Comparison of ENCODE assay signal across 10 cellular contexts in the genomic region with DNA sequence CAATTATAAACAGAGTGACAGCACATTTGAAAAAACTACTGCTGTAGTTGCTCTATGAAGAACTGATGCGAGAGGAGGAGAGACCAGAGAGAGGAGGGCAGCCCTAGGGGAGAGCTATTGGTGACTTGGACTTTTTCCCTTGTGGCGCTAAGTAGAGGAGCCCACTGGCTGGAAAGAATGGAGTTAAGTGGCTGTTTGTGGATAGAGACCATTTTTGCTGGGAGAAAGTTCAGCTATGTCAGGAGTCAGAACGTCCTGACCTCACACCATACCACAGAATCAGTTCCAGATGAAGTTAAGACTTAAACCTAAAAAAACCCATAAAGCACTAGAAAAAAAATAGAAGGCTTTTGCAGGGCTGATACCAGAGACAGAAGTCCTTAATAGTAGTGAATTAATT. TPM values are rescaled to one million over a fixed set of nuclear protein-coding genes. Genes with fewer than 3 reads are reported as not detected.
DNase-seq lines count a peak whose midpoint lies in the region; ATAC-seq, FAIRE-seq and TF ChIP-seq lines count a peak whose summit lies in the region.
"Had no signal": no experiment of that assay in that cellular context is flagged by ENCODE, and none has a peak within 500 bp of the region (broad histone marks: within the 10 kb centered on the region; RNA-seq: fewer than 3 reads in every experiment).

No MANE protein-coding gene starts in this region.

- no peaks in the 10 kb centered on the region for H3K9me3 Mint-ChIP-seq in memory B cell

- H3K36me3 ChIP-seq in HEK293 (ENCODE audit: control insufficient read depth in 2 of 2, insufficient read depth in 1 of 2, low read length in 2 of 2) (peaks cover 15 to 45% of the 10 kb centered on the region in 2 experiments), GM12878 (ENCODE audit: control insufficient read depth in 2 of 2, insufficient read depth in 2 of 2, low read length in 1 of 2) (peaks cover 0 to 9% of the 10 kb centered on the region in 2 experiments; a peak in 3 of 4 replicates)

- H3K4me3 ChIP-seq in A549 (peak overlapping the region; percentile 70), HEK293 (ENCODE audit: low read depth, low read length) (peak overlapping the region; percentile 46), GM12878 (peak overlapping the region; percentile 91)

- peaks cover 12% of the 10 kb centered on the region for H3K36me3 Mint-ChIP-seq in memory B cell

- SMC1A ChIA-PET in GM12878 (lab: Charles Lee; ENCODE audit: uncharacterized antibody, unreplicated experiment): interaction anchor here (0.7 to 3.5 kb wide), 12 partner anchors 9 to 385 kb away, joined by 3 to 24 read pairs (median 4); a partner anchor contains a TSS

- RAD21 ChIA-PET in GM12878 (lab: Charles Lee; ENCODE audit: unreplicated experiment): interaction anchor here (0.7 to 2.2 kb wide), 5 partner anchors 45 to 75 kb away, joined by 3 to 11 read pairs (median 5); a partner anchor contains a TSS

- in situ Hi-C loops in GM12878 (cut with MboI): no loop called here

- no peak for TF ChIP-seq POLR2A in A549 (IDR thresholded peaks at IDR 0.05; ENCODE audit: low read length)
- no peak for TF ChIP-seq POLR2A in GM12878 (IDR thresholded peaks at IDR 0.05; ENCODE audit: low read depth, low read length)

- BruUV-seq in GM12878 (replicated peaks; lab: Mats Ljungman, UMichigan): TSS peak; percentile 64

- peak overlapping the region; percentile 49 for H3K27ac Mint-ChIP-seq in memory B cell

- H4K20me1 ChIP-seq in GM12878 (ENCODE audit: control insufficient read depth, insufficient read depth): peaks cover 6% of the 10 kb centered on the region; the same call in 1 of the 2 replicates

- CTCF ChIA-PET in A549 (lab: Yijun Ruan, JAX): interaction anchor here (0.7 to 4.9 kb wide), 9 partner anchors 10 to 420 kb away, joined by 3 to 41 read pairs (median 5); a partner anchor contains a TSS
- CTCF ChIA-PET in HEK293 (lab: Yijun Ruan, JAX): interaction anchor here (0.6 to 2.9 kb wide), 6 partner anchors 29 to 137 kb away, joined by 3 to 13 read pairs (median 7); a partner anchor contains a TSS
- CTCF ChIA-PET in GM12878 (lab: Yijun Ruan, JAX): interaction anchor here (0.7 to 4.7 kb wide), 14 partner anchors 10 to 204 kb away, joined by 3 to 28 read pairs (median 4); a partner anchor contains a TSS

- no peak for FAIRE-seq in A549 (lab: Jason Lieb, UNC)
- FAIRE-seq in GM12878 (lab: Jason Lieb, UNC): no peak
- no peak for FAIRE-seq in D721Med (lab: Jason Lieb, UNC)

- H3K9me3 ChIP-seq in A549 (no peaks in the 10 kb centered on the region), HEK293 (ENCODE audit: control insufficient read depth, insufficient read depth, low read depth, low read length) (no peaks in the 10 kb centered on the region), GM12878 (replicated peaks; ENCODE audit: control insufficient read depth, insufficient read depth, low read length) (no peaks in the 10 kb centered on the region)

- H3K27me3 ChIP-seq in GM12878 (replicated peaks in 1 of 2; ENCODE audit: control insufficient read depth in 2 of 2, insufficient read depth in 2 of 2, low read length in 1 of 2): no peaks in the 10 kb centered on the region

- H3K9ac ChIP-seq in GM12878 (ENCODE audit: control insufficient read depth, insufficient read depth, low read length): peak overlapping the region; percentile 11; the same call in 1 of the 2 replicates

- no peak for TF ChIP-seq EP300 in A549 (IDR thresholded peaks at IDR 0.05)
- no peak for TF ChIP-seq EP300 in GM12878 (IDR thresholded peaks at IDR 0.05; ENCODE audit: borderline replicate concordance in 1 of 2, control insufficient read depth in 1 of 2, low read depth in 2 of 2, low read length in 2 of 2)

- intact Hi-C loops in GM12878 (cut with micrococcal nuclease; ENCODE audit: unreplicated experiment): loop anchor here (2.0 to 10.0 kb wide), 2 partner anchors 75 to 199 kb away; a partner anchor contains a TSS

- no peak for DNase-seq in A549 (ENCODE audit: low read depth in 1 of 2, low spot score in 1 of 2)
- DNase-seq in GM12878 (ENCODE audit: low read depth, low spot score): no peak
- no peak for DNase-seq in memory B cell (ENCODE audit: low spot score in 2 of 2)
- DNase-seq in D721Med (ENCODE audit: insufficient read length, low spot score): no peak
- DNase-seq in stimulated activated CD4-positive, alpha-beta T cell treated with anti-CD3 and anti-CD28 coated beads, Interleukin-12 subunit alpha, Interleukin-12 subunit beta, amount 100 ng/mL, for 4 hours: no peak
- no peak for DNase-seq in foreskin melanocyte
- DNase-seq: cerebellar nuclear complex, KG1 had no signal

- H3K27ac ChIP-seq in A549: peak overlapping the region; percentile 71 to 91; a peak in 3 of 6 replicates
- H3K27ac ChIP-seq in HEK293 (ENCODE audit: extremely low read depth, low read depth, low read length): no peak overlapping the region
- no peak overlapping the region for H3K27ac ChIP-seq in GM12878 (ENCODE audit: control insufficient read depth, insufficient read depth)

- TF ChIP-seq CTCF in A549 (IDR thresholded peaks at IDR 0.05) (no peak), HEK293 (tag by site-specific recombination; IDR thresholded peaks at IDR 0.05) (no peak), GM12878 (IDR thresholded peaks at IDR 0.05 in 2 of 3, conservative IDR thresholded peaks at IDR 0.05 in 1 of 3; ENCODE audit: control insufficient read depth in 2 of 3, extremely low read depth in 1 of 3, insufficient read depth in 1 of 3, low read depth in 3 of 3, low read length in 3 of 3) (no peak), D721Med (IDR thresholded peaks at IDR 0.05; ENCODE audit: insufficient read depth, missing control alignments) (no peak)

- TF ChIP-seq RAD21 in A549 (conservative IDR thresholded peaks at IDR 0.05 in 1 of 2, IDR thresholded peaks at IDR 0.05 in 1 of 2) (no peak), GM12878 (IDR thresholded peaks at IDR 0.05; ENCODE audit: insufficient read depth, low read depth, low read length) (no peak)

- peaks cover 66% of the 10 kb centered on the region for H3K79me2 ChIP-seq in GM12878 (ENCODE audit: control insufficient read depth, insufficient read depth, low read length)

- peak overlapping the region; percentile 72 for H3K4me3 Mint-ChIP-seq in memory B cell

- H2AFZ ChIP-seq in GM12878 (ENCODE audit: control insufficient read depth, low read depth, low read length): no peak overlapping the region

- H3K27me3 Mint-ChIP-seq in memory B cell: no peaks in the 10 kb centered on the region

- H3K4me2 ChIP-seq in A549 (peak overlapping the region; percentile 80), GM12878 (ENCODE audit: control insufficient read depth, insufficient read depth) (peak overlapping the region; percentile 91)

- ATAC-seq in A549 (no peak), GM12878 (no peak), memory B cell (ENCODE audit: low read depth) (no peak), GM21786 (IDR thresholded peaks at IDR 0.05; ENCODE audit: unreplicated experiment) (no peak)

- peaks cover 56% of the 10 kb centered on the region for H3K4me1 Mint-ChIP-seq in memory B cell

- WGBS in A549 (ENCODE audit: missing lambda C conversion rate): 72% methylated on average over 3 of the region's 3 CpGs
- WGBS in GM12878 (ENCODE audit: insufficient coverage, insufficient replicate concordance, low lambda C conversion rate, missing lambda C conversion rate): 11% methylated on average over 3 of the region's 3 CpGs

- POLR2A ChIA-PET in A549 (lab: Yijun Ruan, JAX) (interaction anchor here (1.3 to 3.6 kb wide), 3 partner anchors 46 to 82 kb away, joined by 3 to 33 read pairs (median 6); a partner anchor contains a TSS), HEK293 (lab: Yijun Ruan, JAX) (interaction anchor here (0.6 to 3.8 kb wide), 17 partner anchors 9 to 202 kb away, joined by 3 to 39 read pairs (median 5); a partner anchor contains a TSS), GM12878 (lab: Charles Lee) (interaction anchor here (0.6 to 6.6 kb wide), 17 partner anchors 10 to 356 kb away, joined by 3 to 63 read pairs (median 6); a partner anchor contains a TSS)

- H3K4me1 ChIP-seq in A549 (peaks cover 39% of the 10 kb centered on the region), HEK293 (ENCODE audit: control insufficient read depth, insufficient read depth, low read length) (peaks cover 21% of the 10 kb centered on the region), GM12878 (ENCODE audit: control insufficient read depth, insufficient read depth, low read length) (no peaks in the 10 kb centered on the region)

RNA-seq across cellular contexts. Expression of a gene that starts 2.0 kb away (rescaled TPM):
- polyA plus RNA-seq in A549 (2011; rRNA removed) (22.8 and 57.1 TPM in 2 replicates), A549 (2017; fragmentation: RNase III; extraction: RNeasy Plus Mini Kit Qiagen cat#74134 plus additional on column Dnase treatment) (65.6 to 69.6 TPM (median 67.4 TPM) in 3 replicates), GM12878 (2011; rRNA removed) (7.9 and 19.3 TPM in 2 replicates), GM12878 (2014; fragmentation: Illumina TruSeq; extraction: Trizol) (47.6 and 57.7 TPM in 2 replicates), GM12878 (2014; fragmentation: Nextera tagmentation; extraction: Ambion mirVana) (1 to 10 TPM; 1.7 to 2.8 TPM), GM12878 (2014; rRNA removed) (37.8 and 45.5 TPM in 2 replicates), GM12878 (2016; fragmentation: Nextera tagmentation; extraction: Ambion mirVana) (10 to 100 TPM; 88.2 to 95.0 TPM)
- 22.4 and 28.7 TPM in 2 replicates for polyA plus RNA-seq in A549 (2012; cell fraction: cytosol; rRNA removed)
- polyA plus RNA-seq in A549 (2012; cell fraction: nucleus; rRNA removed): 127 and 206 TPM in 2 replicates
- polyA minus RNA-seq in A549 (2011; rRNA and poly(A)+ RNA removed): 359 and 408 TPM in 2 replicates
- total RNA-seq in GM12878 (2013; cell fraction: nucleolus; rRNA removed): 174 and 219 TPM in 2 replicates
- total RNA-seq in GM12878 (2014; rRNA removed) (25.6 and 28.9 TPM in 2 replicates), GM12878 (2014; rRNA removed; fragmentation: Illumina TruSeq; extraction: Trizol) (12.0 and 12.5 TPM in 2 replicates), GM12878 (2021) (111 and 121 TPM in 2 replicates)
- 68.9 TPM for polyA plus RNA-seq in GM12878 (2011; ENCODE audit: low read depth)
- 26.4 and 47.8 TPM in 2 replicates for polyA plus RNA-seq in GM12878 (2011; cell fraction: cytosol; rRNA removed)
- polyA plus RNA-seq in GM12878 (2011; cell fraction: nucleus; rRNA removed): 84.9 and 129 TPM in 2 replicates
- 74.8 and 80.1 TPM in 2 replicates for polyA plus RNA-seq in GM12878 (2012)
- polyA minus RNA-seq in GM12878 (2011; rRNA and poly(A)+ RNA removed): 99.0 and 179 TPM in 2 replicates
- 87.3 and 103 TPM in 2 replicates for polyA minus RNA-seq in GM12878 (2011; cell fraction: cytosol; rRNA and poly(A)+ RNA removed)
- 91.4 and 180 TPM in 2 replicates for polyA minus RNA-seq in GM12878 (2011; cell fraction: nucleus; rRNA and poly(A)+ RNA removed)

RNA-seq across cellular contexts. Expression of a gene that starts 4.9 kb away (rescaled TPM):
- polyA plus RNA-seq in A549 (2011; rRNA removed) (not detected in 2 replicates), A549 (2017; fragmentation: RNase III; extraction: RNeasy Plus Mini Kit Qiagen cat#74134 plus additional on column Dnase treatment) (not detected in 3 replicates), GM12878 (2011; rRNA removed) (not detected in 2 replicates), GM12878 (2014; fragmentation: Illumina TruSeq; extraction: Trizol) (not detected in 2 replicates), GM12878 (2014; fragmentation: Nextera tagmentation; extraction: Ambion mirVana) (not detected), GM12878 (2014; rRNA removed) (not detected in 2 replicates), GM12878 (2016; fragmentation: Nextera tagmentation; extraction: Ambion mirVana) (under 1 TPM in 1 of 2 experiments, not detected in 1; 0.20 TPM)
- polyA plus RNA-seq in A549 (2012; cell fraction: cytosol; rRNA removed): not detected in 2 replicates
- not detected in 2 replicates for polyA plus RNA-seq in A549 (2012; cell fraction: nucleus; rRNA removed)
- not detected in 2 replicates for polyA minus RNA-seq in A549 (2011; rRNA and poly(A)+ RNA removed)
- total RNA-seq in GM12878 (2013; cell fraction: nucleolus; rRNA removed): not detected in 2 replicates
- total RNA-seq in GM12878 (2014; rRNA removed) (not detected in 2 replicates), GM12878 (2014; rRNA removed; fragmentation: Illumina TruSeq; extraction: Trizol) (not detected in 2 replicates), GM12878 (2021) (not detected in 2 replicates)
- not detected for polyA plus RNA-seq in GM12878 (2011; ENCODE audit: low read depth)
- polyA plus RNA-seq in GM12878 (2011; cell fraction: cytosol; rRNA removed): not detected in 2 replicates
- not detected in 2 replicates for polyA plus RNA-seq in GM12878 (2011; cell fraction: nucleus; rRNA removed)
- polyA plus RNA-seq in GM12878 (2012): 0.13 and 0.18 TPM in 2 replicates
- 0.10 TPM in 1 of 2 replicates, not detected in the other for polyA minus RNA-seq in GM12878 (2011; rRNA and poly(A)+ RNA removed)
- not detected in 2 replicates for polyA minus RNA-seq in GM12878 (2011; cell fraction: cytosol; rRNA and poly(A)+ RNA removed)
- not detected in 2 replicates for polyA minus RNA-seq in GM12878 (2011; cell fraction: nucleus; rRNA and poly(A)+ RNA removed)

RNA-seq across cellular contexts. Expression of a gene that starts 6.8 kb away (rescaled TPM):
- polyA plus RNA-seq in A549 (2011; rRNA removed): 14.4 and 18.2 TPM in 2 replicates
- 7.5 and 11.2 TPM in 2 replicates for polyA plus RNA-seq in A549 (2012; cell fraction: cytosol; rRNA removed)
- 19.5 and 19.9 TPM in 2 replicates for polyA plus RNA-seq in A549 (2012; cell fraction: nucleus; rRNA removed)
- polyA plus RNA-seq in A549 (2017; fragmentation: RNase III; extraction: RNeasy Plus Mini Kit Qiagen cat#74134 plus additional on column Dnase treatment): 24.4 to 29.5 TPM (median 28.2 TPM) in 3 replicates
- 25.1 and 25.6 TPM in 2 replicates for polyA minus RNA-seq in A549 (2011; rRNA and poly(A)+ RNA removed)
- 26.9 and 29.2 TPM in 2 replicates for total RNA-seq in GM12878 (2013; cell fraction: nucleolus; rRNA removed)
- total RNA-seq in GM12878 (2014; rRNA removed): 7.6 and 8.3 TPM in 2 replicates
- 6.1 and 6.2 TPM in 2 replicates for total RNA-seq in GM12878 (2014; rRNA removed; fragmentation: Illumina TruSeq; extraction: Trizol)
- 14.9 and 15.1 TPM in 2 replicates for total RNA-seq in GM12878 (2021)
- polyA plus RNA-seq in GM12878 (2011; ENCODE audit: low read depth): 6.7 TPM
- polyA plus RNA-seq in GM12878 (2011; rRNA removed): 7.6 and 8.9 TPM in 2 replicates
- 8.8 and 9.3 TPM in 2 replicates for polyA plus RNA-seq in GM12878 (2011; cell fraction: cytosol; rRNA removed)
- polyA plus RNA-seq in GM12878 (2011; cell fraction: nucleus; rRNA removed): 26.2 and 29.9 TPM in 2 replicates
- 14.6 and 15.8 TPM in 2 replicates for polyA plus RNA-seq in GM12878 (2012)
- polyA plus RNA-seq in GM12878 (2014; fragmentation: Illumina TruSeq; extraction: Trizol): 9.2 and 9.4 TPM in 2 replicates
- polyA plus RNA-seq in GM12878 (2014; fragmentation: Nextera tagmentation; extraction: Ambion mirVana): 1 to 10 TPM; 2.0 to 3.0 TPM
- 8.9 and 9.7 TPM in 2 replicates for polyA plus RNA-seq in GM12878 (2014; rRNA removed)
- polyA plus RNA-seq in GM12878 (2016; fragmentation: Nextera tagmentation; extraction: Ambion mirVana): 1 to 10 TPM; 4.3 to 4.6 TPM
- 8.7 and 14.0 TPM in 2 replicates for polyA minus RNA-seq in GM12878 (2011; rRNA and poly(A)+ RNA removed)
- 4.5 and 4.8 TPM in 2 replicates for polyA minus RNA-seq in GM12878 (2011; cell fraction: cytosol; rRNA and poly(A)+ RNA removed)
- polyA minus RNA-seq in GM12878 (2011; cell fraction: nucleus; rRNA and poly(A)+ RNA removed): 7.0 and 12.9 TPM in 2 replicates

RNA-seq across cellular contexts. Expression of a gene that starts 41.3 kb away (rescaled TPM):
- polyA plus RNA-seq in A549 (2011; rRNA removed) (6.5 and 6.9 TPM in 2 replicates), A549 (2017; fragmentation: RNase III; extraction: RNeasy Plus Mini Kit Qiagen cat#74134 plus additional on column Dnase treatment) (6.2 to 8.4 TPM (median 8.0 TPM) in 3 replicates), GM12878 (2011; rRNA removed) (9.1 and 11.0 TPM in 2 replicates), GM12878 (2014; fragmentation: Illumina TruSeq; extraction: Trizol) (12.2 and 14.4 TPM in 2 replicates), GM12878 (2014; fragmentation: Nextera tagmentation; extraction: Ambion mirVana) (10 to 100 TPM; 13.2 to 14.8 TPM), GM12878 (2014; rRNA removed) (10.6 and 11.6 TPM in 2 replicates), GM12878 (2016; fragmentation: Nextera tagmentation; extraction: Ambion mirVana) (10 to 100 TPM in 1 of 2 experiments, 1 to 10 TPM in 1; 8.5 to 10.7 TPM)
- polyA plus RNA-seq in A549 (2012; cell fraction: cytosol; rRNA removed): 10.5 and 10.6 TPM in 2 replicates
- polyA plus RNA-seq in A549 (2012; cell fraction: nucleus; rRNA removed): 3.0 and 4.2 TPM in 2 replicates
- 4.1 and 5.9 TPM in 2 replicates for polyA minus RNA-seq in A549 (2011; rRNA and poly(A)+ RNA removed)
- total RNA-seq in GM12878 (2013; cell fraction: nucleolus; rRNA removed): 8.8 and 10.3 TPM in 2 replicates
- total RNA-seq in GM12878 (2014; rRNA removed) (10.8 and 12.0 TPM in 2 replicates), GM12878 (2014; rRNA removed; fragmentation: Illumina TruSeq; extraction: Trizol) (12.8 and 12.9 TPM in 2 replicates), GM12878 (2021) (5.8 and 7.4 TPM in 2 replicates)
- 5.9 TPM for polyA plus RNA-seq in GM12878 (2011; ENCODE audit: low read depth)
- 20.4 and 24.7 TPM in 2 replicates for polyA plus RNA-seq in GM12878 (2011; cell fraction: cytosol; rRNA removed)
- polyA plus RNA-seq in GM12878 (2011; cell fraction: nucleus; rRNA removed): 9.5 and 9.7 TPM in 2 replicates
- polyA plus RNA-seq in GM12878 (2012): 10.9 and 11.6 TPM in 2 replicates
- 7.5 and 13.9 TPM in 2 replicates for polyA minus RNA-seq in GM12878 (2011; rRNA and poly(A)+ RNA removed)
- 2.1 and 4.1 TPM in 2 replicates for polyA minus RNA-seq in GM12878 (2011; cell fraction: cytosol; rRNA and poly(A)+ RNA removed)
- 3.0 and 4.3 TPM in 2 replicates for polyA minus RNA-seq in GM12878 (2011; cell fraction: nucleus; rRNA and poly(A)+ RNA removed)

RNA-seq across cellular contexts. Expression of a gene that starts 46.9 kb away (rescaled TPM):
- polyA plus RNA-seq in A549 (2011; rRNA removed) (1.4 and 1.9 TPM in 2 replicates), A549 (2017; fragmentation: RNase III; extraction: RNeasy Plus Mini Kit Qiagen cat#74134 plus additional on column Dnase treatment) (1.1 to 1.8 TPM (median 1.5 TPM) in 3 replicates), GM12878 (2011; rRNA removed) (15.6 and 21.1 TPM in 2 replicates), GM12878 (2014; fragmentation: Illumina TruSeq; extraction: Trizol) (3.5 and 4.1 TPM in 2 replicates), GM12878 (2014; fragmentation: Nextera tagmentation; extraction: Ambion mirVana) (1 to 10 TPM in 1 of 2 experiments, under 1 TPM in 1; 0.69 to 1.3 TPM), GM12878 (2014; rRNA removed) (2.3 and 2.8 TPM in 2 replicates), GM12878 (2016; fragmentation: Nextera tagmentation; extraction: Ambion mirVana) (1 to 10 TPM in 1 of 2 experiments, under 1 TPM in 1; 0.97 to 1.8 TPM)
- 0.71 and 0.74 TPM in 2 replicates for polyA plus RNA-seq in A549 (2012; cell fraction: cytosol; rRNA removed)
- 3.3 and 4.8 TPM in 2 replicates for polyA plus RNA-seq in A549 (2012; cell fraction: nucleus; rRNA removed)
- 1.0 and 1.3 TPM in 2 replicates for polyA minus RNA-seq in A549 (2011; rRNA and poly(A)+ RNA removed)
- 23.7 and 26.4 TPM in 2 replicates for total RNA-seq in GM12878 (2013; cell fraction: nucleolus; rRNA removed)
- total RNA-seq in GM12878 (2014; rRNA removed) (2.3 and 3.0 TPM in 2 replicates), GM12878 (2014; rRNA removed; fragmentation: Illumina TruSeq; extraction: Trizol) (1.8 and 2.4 TPM in 2 replicates), GM12878 (2021) (3.0 TPM in 2 replicates)
- 13.9 TPM for polyA plus RNA-seq in GM12878 (2011; ENCODE audit: low read depth)
- 14.9 and 20.2 TPM in 2 replicates for polyA plus RNA-seq in GM12878 (2011; cell fraction: cytosol; rRNA removed)
- 42.8 and 79.1 TPM in 2 replicates for polyA plus RNA-seq in GM12878 (2011; cell fraction: nucleus; rRNA removed)
- polyA plus RNA-seq in GM12878 (2012): 18.4 and 22.6 TPM in 2 replicates
- 6.2 and 10.5 TPM in 2 replicates for polyA minus RNA-seq in GM12878 (2011; rRNA and poly(A)+ RNA removed)
- 3.7 and 3.8 TPM in 2 replicates for polyA minus RNA-seq in GM12878 (2011; cell fraction: cytosol; rRNA and poly(A)+ RNA removed)
- 6.6 and 6.9 TPM in 2 replicates for polyA minus RNA-seq in GM12878 (2011; cell fraction: nucleus; rRNA and poly(A)+ RNA removed)

Comparison
In these comparisons a context has a peak if more than half of its experiments do, and no peak if none do; other contexts are left out.
1. H3K27ac ChIP-seq: peak in A549 (2 of 2); none in HEK293 (single experiment) and GM12878 (single experiment).
2. Peak in every context shown above with its lines, with median percentiles within 50 percentile points of each other: H3K4me3 ChIP-seq.